ENCODE assay signal across 8 cellular contexts in the genomic region with DNA sequence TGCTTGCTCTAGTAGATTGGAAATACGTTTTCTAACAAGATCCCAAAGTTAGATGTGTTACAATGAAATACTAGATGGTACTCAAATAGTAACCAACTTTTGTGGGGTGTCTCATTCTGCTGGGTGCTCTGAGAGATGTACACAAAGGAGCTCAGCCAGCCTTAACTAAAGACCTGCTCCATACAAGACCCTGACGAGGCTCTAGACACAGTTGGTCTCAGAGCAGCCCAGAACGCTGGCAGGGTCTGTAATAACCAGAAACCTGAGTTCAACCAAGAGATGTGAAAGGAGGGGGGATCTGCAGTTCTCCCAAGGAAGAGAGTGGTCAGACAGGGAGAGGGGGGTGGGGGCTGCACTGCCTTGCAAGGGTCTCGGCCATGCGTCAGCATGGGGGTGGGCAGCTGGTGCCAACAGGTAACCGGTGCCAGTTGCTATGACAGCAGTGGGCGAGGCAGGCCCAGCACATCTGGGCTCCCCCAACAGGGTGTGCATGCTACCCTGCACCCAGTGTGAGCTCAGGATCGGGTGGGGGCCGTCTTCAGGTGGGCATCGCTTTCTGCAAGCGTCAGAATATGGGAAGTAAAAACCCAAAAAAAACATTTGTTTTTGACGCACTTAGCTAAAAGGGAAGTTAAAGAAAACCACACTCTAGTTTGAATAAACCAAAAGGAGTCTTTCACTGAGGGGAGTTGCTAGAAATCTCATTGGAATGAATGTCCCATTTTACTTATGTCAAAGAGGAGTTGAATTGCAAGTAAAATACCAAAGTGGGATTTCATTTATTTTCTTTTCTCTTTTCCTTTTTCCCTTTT.
DNase-seq lines count a peak whose midpoint lies in the region; ATAC-seq and TF ChIP-seq lines count a peak whose summit lies in the region.

No MANE protein-coding gene starts in this region.

- H3K4me3 ChIP-seq in GM08714 (ENCODE audit: low read length) (peak overlapping the region; percentile 35; the same call in 1 of the 2 replicates), esophagus squamous epithelium (no peak overlapping the region)

- intact Hi-C loops in esophagus squamous epithelium (cut with DNase I): no loop called here

- no peak for TF ChIP-seq CTCF in esophagus squamous epithelium (IDR thresholded peaks at IDR 0.05)

- DNase-seq in NAMALWA (ENCODE audit: low spot score): peak; percentile 91
- peak; percentile 31 for DNase-seq in esophagus squamous epithelium (lab: John Stamatoyannopoulos, UW)
- no peak for DNase-seq in NCI-H2171 (lab: John Stamatoyannopoulos, UW)
- no peak for DNase-seq in NCI-H2227 treated with DMSO at 0.1 percent for 48 hours (lab: John Stamatoyannopoulos, UW)
- no peak for DNase-seq in glomerular visceral epithelial cell (ENCODE audit: extremely low spot score)
- no peak for DNase-seq in stimulated activated CD4-positive, alpha-beta T cell treated with anti-CD3 and anti-CD28 coated beads, Interleukin-15, amount 100 ng/mL, for 24 hours

- TF ChIP-seq POLR2A in esophagus squamous epithelium (IDR thresholded peaks at IDR 0.05): peak in 1 of 4 donors; percentile 6

- H3K9me3 ChIP-seq in esophagus squamous epithelium: no peaks in the 10 kb centered on the region

- H3K27me3 ChIP-seq in esophagus squamous epithelium: no peaks in the 10 kb centered on the region

- peaks cover 0 to 4% (median 0%) of the 10 kb centered on the region in 3 donors for H3K4me1 ChIP-seq in esophagus squamous epithelium

- peak; percentile 39 for ATAC-seq in GM21619 (IDR thresholded peaks at IDR 0.05; ENCODE audit: unreplicated experiment)

- peaks cover 0 to 86% (median 0%) of the 10 kb centered on the region in 3 donors for H3K36me3 ChIP-seq in esophagus squamous epithelium

- H3K27ac ChIP-seq in esophagus squamous epithelium: peak overlapping the region; percentile 7 to 47 (median 15)

- WGBS in esophagus squamous epithelium, 2 donors: 68 to 72% methylated on average over 7 of the region's 12 CpGs

Comparison
In these comparisons a context has a peak if more than half of its experiments do, and no peak if none do; other contexts are left out.
1. DNase-seq: peak in NAMALWA (single experiment) and esophagus squamous epithelium (single experiment); none in NCI-H2171 (single experiment), NCI-H2227 treated with DMSO at 0.1 percent for 48 hours (single experiment), glomerular visceral epithelial cell (single experiment) and stimulated activated CD4-positive, alpha-beta T cell treated with anti-CD3 and anti-CD28 coated beads, Interleukin-15, amount 100 ng/mL, for 24 hours (single experiment).